Comparison of ENCODE assay signal across 19 cellular contexts in genomic region chr7:78148166-78148894, GRCh38.
"Had no signal": no experiment of that assay in that cellular context is flagged by ENCODE, and none has a peak within 500 bp of the region (broad histone marks: within the 10 kb centered on the region; RNA-seq: fewer than 3 reads in every experiment).

No MANE protein-coding gene starts in this region.

- DNase-seq: activated CD4-positive, alpha-beta T cell treated with anti-CD3 and anti-CD28 coated beads, Interleukin-2, amount 10 ng/mL, durations not matched to agents 24 days and 14 days; activated CD4-positive, CD25-positive, alpha-beta regulatory T cell; activated CD8-positive, alpha-beta T cell treated with anti-CD3 and anti-CD28 coated beads, Interleukin-2, amount 10 ng/mL, durations not matched to agents 7 days and 5 days; activated naive CD4-positive, alpha-beta T cell treated with Interleukin-2 at 50 U/mL for 16 hours; activated naive CD8-positive, alpha-beta T cell treated with anti-CD3 and anti-CD28 coated beads, Interleukin-2, amount 10 ng/mL, durations not matched to agents 7 days and 5 days; activated T-cell treated with anti-CD3 and anti-CD28 coated beads, Interleukin-2, amount 50 U/mL, for 24 hours; anterior cingulate cortex; mucosa of descending colon; naive B cell; right cardiac atrium had no signal

- H3K27me3 ChIP-seq: tibial nerve had no signal

- H3K4me3 ChIP-seq: coronary artery, mucosa of descending colon, prostate gland, skin epidermis, tibial nerve had no signal

- H3K27ac Mint-ChIP-seq: activated CD4-positive, alpha-beta T cell treated with anti-CD3 and anti-CD28 coated beads, Interleukin-2, amount 10 ng/mL, durations not matched to agents 24 days and 14 days; activated CD8-positive, alpha-beta T cell treated with anti-CD3 and anti-CD28 coated beads, Interleukin-2, amount 10 ng/mL, durations not matched to agents 7 days and 5 days; activated naive CD8-positive, alpha-beta T cell treated with anti-CD3 and anti-CD28 coated beads, Interleukin-2, amount 10 ng/mL, durations not matched to agents 7 days and 5 days; activated T-cell treated with anti-CD3 and anti-CD28 coated beads, Interleukin-2, amount 50 U/mL, for 24 hours; activated T-helper 2 cell treated with anti-CD3 and anti-CD28 coated beads, Interferon-gamma antibody, Interleukin-2, Interleukin-4, amounts not matched to agents 10 μg/mL and 5 μg/mL and 100 μg/mL, durations not matched to agents 14 hours and 24 hours and 36 hours; memory B cell; naive B cell; stimulated activated naive CD8-positive, alpha-beta T cell treated with anti-CD3 and anti-CD28 coated beads, Interleukin-15, Interleukin-2, amounts not matched to agents 100 ng/mL and 50 ng/mL, for 24 hours had no signal

- H3K4me1 Mint-ChIP-seq: activated CD4-positive, alpha-beta T cell treated with anti-CD3 and anti-CD28 coated beads, Interleukin-2, amount 10 ng/mL, durations not matched to agents 24 days and 14 days; activated naive CD8-positive, alpha-beta T cell treated with anti-CD3 and anti-CD28 coated beads, Interleukin-2, amount 10 ng/mL, durations not matched to agents 7 days and 5 days; memory B cell; naive B cell; neural crest cell had no signal

- H3K36me3 ChIP-seq: prostate gland had no signal

- H3K27ac ChIP-seq: coronary artery, prostate gland, tibial nerve had no signal

- ATAC-seq: activated CD8-positive, alpha-beta T cell treated with anti-CD3 and anti-CD28 coated beads, Interleukin-2, amount 10 ng/mL, durations not matched to agents 7 days and 5 days; mucosa of descending colon; right cardiac atrium had no signal

- H3K4me1 ChIP-seq: prostate gland had no signal

- H3K36me3 Mint-ChIP-seq: activated naive CD8-positive, alpha-beta T cell treated with anti-CD3 and anti-CD28 coated beads, Interleukin-2, amount 10 ng/mL, durations not matched to agents 7 days and 5 days; memory B cell; naive B cell had no signal

- FAIRE-seq: urothelium cell line had no signal

- H3K4me3 Mint-ChIP-seq: activated CD4-positive, alpha-beta T cell treated with anti-CD3 and anti-CD28 coated beads, Interleukin-2, amount 10 ng/mL, durations not matched to agents 24 days and 14 days; activated CD8-positive, alpha-beta T cell treated with anti-CD3 and anti-CD28 coated beads, Interleukin-2, amount 10 ng/mL, durations not matched to agents 7 days and 5 days; activated naive CD8-positive, alpha-beta T cell treated with anti-CD3 and anti-CD28 coated beads, Interleukin-2, amount 10 ng/mL, durations not matched to agents 7 days and 5 days; activated T-cell treated with anti-CD3 and anti-CD28 coated beads, Interleukin-2, amount 50 U/mL, for 24 hours; memory B cell; neural crest cell; stimulated activated naive CD8-positive, alpha-beta T cell treated with anti-CD3 and anti-CD28 coated beads, Interleukin-15, Interleukin-2, amounts not matched to agents 100 ng/mL and 50 ng/mL, for 24 hours had no signal

- H3K9me3 ChIP-seq: mucosa of descending colon, prostate gland had no signal

- H3K9me3 Mint-ChIP-seq: activated CD4-positive, alpha-beta T cell treated with anti-CD3 and anti-CD28 coated beads, Interleukin-2, amount 10 ng/mL, durations not matched to agents 24 days and 14 days; activated naive CD8-positive, alpha-beta T cell treated with anti-CD3 and anti-CD28 coated beads, Interleukin-2, amount 10 ng/mL, durations not matched to agents 7 days and 5 days; activated T-cell treated with anti-CD3 and anti-CD28 coated beads, Interleukin-2, amount 50 U/mL, for 24 hours; activated T-helper 2 cell treated with anti-CD3 and anti-CD28 coated beads, Interferon-gamma antibody, Interleukin-2, Interleukin-4, amounts not matched to agents 10 μg/mL and 5 μg/mL and 100 μg/mL, durations not matched to agents 14 hours and 24 hours and 36 hours; memory B cell; neural crest cell; stimulated activated naive CD8-positive, alpha-beta T cell treated with anti-CD3 and anti-CD28 coated beads, Interleukin-15, Interleukin-2, amounts not matched to agents 100 ng/mL and 50 ng/mL, for 24 hours had no signal
